8 cellular contexts compared by ENCODE assay signal in the genomic region with DNA sequence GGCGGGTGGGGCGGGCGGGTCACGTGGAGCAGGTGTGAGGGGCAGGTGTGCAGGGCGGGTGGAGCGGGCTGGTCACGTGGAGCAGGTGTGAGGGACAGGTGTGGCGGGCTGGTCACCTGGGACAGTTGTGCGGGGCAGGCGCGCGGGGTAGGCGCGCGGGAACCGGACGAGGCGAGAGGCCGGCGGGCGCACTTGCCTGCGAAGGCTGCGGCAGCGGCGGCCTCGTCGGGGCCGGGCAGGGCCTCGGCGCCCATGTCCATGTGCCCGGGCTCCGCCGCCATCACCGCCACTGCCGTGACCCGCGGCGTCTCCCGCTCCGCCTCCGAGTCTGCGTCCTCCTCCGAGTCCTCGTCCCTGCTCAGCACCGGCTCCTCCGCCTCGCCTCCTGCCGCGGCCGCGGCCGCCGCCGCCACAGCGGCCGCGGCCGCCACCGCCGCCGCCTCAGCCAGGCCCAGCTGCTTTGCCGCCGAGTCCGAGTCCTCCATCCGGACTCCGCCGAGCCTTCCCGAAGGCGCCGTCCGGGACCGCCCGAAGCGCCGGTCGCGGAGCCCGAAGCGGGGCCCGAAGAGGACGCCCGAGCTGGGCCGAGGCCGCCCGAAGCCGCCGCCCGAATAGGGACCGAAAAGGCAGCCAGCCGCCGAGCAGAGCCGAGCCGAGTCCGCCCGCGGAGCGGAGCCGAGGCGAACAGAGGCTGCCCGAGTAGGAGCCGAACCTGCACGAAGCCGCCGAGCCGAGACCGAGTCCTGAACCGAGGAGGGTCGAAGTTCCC. TPM values are rescaled to one million over a fixed set of nuclear protein-coding genes. Genes with fewer than 3 reads are reported as not detected.
DNase-seq lines count a peak whose midpoint lies in the region; ATAC-seq and TF ChIP-seq lines count a peak whose summit lies in the region.

A gene with protein sequence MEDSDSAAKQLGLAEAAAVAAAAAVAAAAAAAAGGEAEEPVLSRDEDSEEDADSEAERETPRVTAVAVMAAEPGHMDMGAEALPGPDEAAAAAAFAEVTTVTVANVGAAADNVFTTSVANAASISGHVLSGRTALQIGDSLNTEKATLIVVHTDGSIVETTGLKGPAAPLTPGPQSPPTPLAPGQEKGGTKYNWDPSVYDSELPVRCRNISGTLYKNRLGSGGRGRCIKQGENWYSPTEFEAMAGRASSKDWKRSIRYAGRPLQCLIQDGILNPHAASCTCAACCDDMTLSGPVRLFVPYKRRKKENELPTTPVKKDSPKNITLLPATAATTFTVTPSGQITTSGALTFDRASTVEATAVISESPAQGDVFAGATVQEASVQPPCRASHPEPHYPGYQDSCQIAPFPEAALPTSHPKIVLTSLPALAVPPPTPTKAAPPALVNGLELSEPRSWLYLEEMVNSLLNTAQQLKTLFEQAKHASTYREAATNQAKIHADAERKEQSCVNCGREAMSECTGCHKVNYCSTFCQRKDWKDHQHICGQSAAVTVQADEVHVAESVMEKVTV (minus strand): TSS at position 660 of the 769 bp plus-strand sequence. CDS start 175 bp downstream, at position 485.

- no peaks in the 10 kb centered on the region for H3K27me3 ChIP-seq in GM06990 (replicated peaks; ENCODE audit: control insufficient read depth, insufficient read depth, low read length)

- peak; percentile 72 for ATAC-seq in HG02571 (IDR thresholded peaks at IDR 0.05; ENCODE audit: unreplicated experiment)
- ATAC-seq in SK-N-SH treated with all-trans-retinoic acid at 6 μM for 48 hours, result peak; percentile 90
- ATAC-seq in activated naive CD4-positive, alpha-beta T cell treated with anti-CD3 and anti-CD28 coated beads, Interleukin-2, amount 50 U/mL, for 72 hours, result peak; percentile 66 to 84

- H3K27ac Mint-ChIP-seq in activated naive CD4-positive, alpha-beta T cell treated with anti-CD3 and anti-CD28 coated beads, Interleukin-2, amount 50 U/mL, for 72 hours, result peak within 1 kb of the TSS; percentile 96

- no peaks in the 10 kb centered on the region for H3K9me3 Mint-ChIP-seq in activated naive CD4-positive, alpha-beta T cell treated with anti-CD3 and anti-CD28 coated beads, Interleukin-2, amount 50 U/mL, for 72 hours

- peaks cover 7 to 11% of the 10 kb centered on the region in 2 donors for H3K36me3 Mint-ChIP-seq in activated naive CD4-positive, alpha-beta T cell treated with anti-CD3 and anti-CD28 coated beads, Interleukin-2, amount 50 U/mL, for 72 hours

- peaks cover 4% of the 10 kb centered on the region for H3K36me3 ChIP-seq in GM06990 (ENCODE audit: control insufficient read depth, insufficient read depth, low read length)

- DNase-seq in GM06990 (ENCODE audit: extremely low read depth, insufficient read length) (peak; percentile 97), NCI-H1048 (lab: John Stamatoyannopoulos, UW) (peak; percentile 97), glomerular endothelial cell (ENCODE audit: extremely low read depth, low read depth, low spot score) (peak; percentile 74), occipital lobe (lab: John Stamatoyannopoulos, UW) (peak; percentile 93)
- DNase-seq in activated naive CD4-positive, alpha-beta T cell treated with anti-CD3 and anti-CD28 coated beads, Interleukin-2, amount 50 U/mL, for 72 hours (ENCODE audit: low spot score in 2 of 2), result peak; percentile 94 to 99

- TF ChIP-seq CTCF in GM06990 (IDR thresholded peaks at IDR 0.05; ENCODE audit: insufficient read depth, low read length, poor library complexity, severe bottlenecking), result no peak

- peak within 1 kb of the TSS; percentile 86 for H3K27ac ChIP-seq in temporal lobe (ENCODE audit: low read depth, low read length)

- peak within 1 kb of the TSS; percentile 87 for H3K4me3 ChIP-seq in GM06990 (replicated peaks; ENCODE audit: low read depth, low read length)

TF ChIP-seq in SK-N-SH treated with all-trans-retinoic acid at 6 μM for 48 hours, 23 proteins besides CTCF, POLR2A, EP300 and RAD21:
- TF ChIP-seq, protein P1, sequence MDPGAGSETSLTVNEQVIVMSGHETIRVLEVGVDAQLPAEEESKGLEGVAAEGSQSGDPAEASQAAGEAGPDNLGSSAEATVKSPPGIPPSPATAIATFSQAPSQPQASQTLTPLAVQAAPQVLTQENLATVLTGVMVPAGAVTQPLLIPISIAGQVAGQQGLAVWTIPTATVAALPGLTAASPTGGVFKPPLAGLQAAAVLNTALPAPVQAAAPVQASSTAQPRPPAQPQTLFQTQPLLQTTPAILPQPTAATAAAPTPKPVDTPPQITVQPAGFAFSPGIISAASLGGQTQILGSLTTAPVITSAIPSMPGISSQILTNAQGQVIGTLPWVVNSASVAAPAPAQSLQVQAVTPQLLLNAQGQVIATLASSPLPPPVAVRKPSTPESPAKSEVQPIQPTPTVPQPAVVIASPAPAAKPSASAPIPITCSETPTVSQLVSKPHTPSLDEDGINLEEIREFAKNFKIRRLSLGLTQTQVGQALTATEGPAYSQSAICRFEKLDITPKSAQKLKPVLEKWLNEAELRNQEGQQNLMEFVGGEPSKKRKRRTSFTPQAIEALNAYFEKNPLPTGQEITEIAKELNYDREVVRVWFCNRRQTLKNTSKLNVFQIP (CRISPR knock-in tag; IDR thresholded peaks at IDR 0.05; ENCODE audit: borderline replicate concordance, low read depth), result no peak
- no peak for TF ChIP-seq ZC3H10 (CRISPR knock-in tag; IDR thresholded peaks at IDR 0.05)
- no peak for TF ChIP-seq GLIS3 (CRISPR knock-in tag; IDR thresholded peaks at IDR 0.05)
- no peak for TF ChIP-seq ZFP3 (CRISPR knock-in tag; IDR thresholded peaks at IDR 0.05)
- no peak for TF ChIP-seq ZNF8 (CRISPR knock-in tag; IDR thresholded peaks at IDR 0.05)
- TF ChIP-seq BACH2 (CRISPR knock-in tag; IDR thresholded peaks at IDR 0.05; ENCODE audit: borderline replicate concordance), result no peak
- TF ChIP-seq RARB (CRISPR knock-in tag; IDR thresholded peaks at IDR 0.05), result no peak
- TF ChIP-seq, protein P2, sequence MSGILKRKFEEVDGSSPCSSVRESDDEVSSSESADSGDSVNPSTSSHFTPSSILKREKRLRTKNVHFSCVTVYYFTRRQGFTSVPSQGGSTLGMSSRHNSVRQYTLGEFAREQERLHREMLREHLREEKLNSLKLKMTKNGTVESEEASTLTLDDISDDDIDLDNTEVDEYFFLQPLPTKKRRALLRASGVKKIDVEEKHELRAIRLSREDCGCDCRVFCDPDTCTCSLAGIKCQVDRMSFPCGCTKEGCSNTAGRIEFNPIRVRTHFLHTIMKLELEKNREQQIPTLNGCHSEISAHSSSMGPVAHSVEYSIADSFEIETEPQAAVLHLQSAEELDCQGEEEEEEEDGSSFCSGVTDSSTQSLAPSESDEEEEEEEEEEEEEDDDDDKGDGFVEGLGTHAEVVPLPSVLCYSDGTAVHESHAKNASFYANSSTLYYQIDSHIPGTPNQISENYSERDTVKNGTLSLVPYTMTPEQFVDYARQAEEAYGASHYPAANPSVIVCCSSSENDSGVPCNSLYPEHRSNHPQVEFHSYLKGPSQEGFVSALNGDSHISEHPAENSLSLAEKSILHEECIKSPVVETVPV (CRISPR knock-in tag; IDR thresholded peaks at IDR 0.05), result no peak
- TF ChIP-seq CSDC2 (CRISPR knock-in tag; IDR thresholded peaks at IDR 0.05), result no peak
- TF ChIP-seq ISL1 (CRISPR knock-in tag; IDR thresholded peaks at IDR 0.05), result no peak
- no peak for TF ChIP-seq ARNTL (CRISPR knock-in tag; IDR thresholded peaks at IDR 0.05; ENCODE audit: borderline replicate concordance, low read depth)
- TF ChIP-seq ZNF70 (CRISPR knock-in tag; IDR thresholded peaks at IDR 0.05), result no peak
- TF ChIP-seq ZNF565 (CRISPR knock-in tag; conservative IDR thresholded peaks at IDR 0.05; ENCODE audit: low read depth), result no peak
- TF ChIP-seq, protein P3, sequence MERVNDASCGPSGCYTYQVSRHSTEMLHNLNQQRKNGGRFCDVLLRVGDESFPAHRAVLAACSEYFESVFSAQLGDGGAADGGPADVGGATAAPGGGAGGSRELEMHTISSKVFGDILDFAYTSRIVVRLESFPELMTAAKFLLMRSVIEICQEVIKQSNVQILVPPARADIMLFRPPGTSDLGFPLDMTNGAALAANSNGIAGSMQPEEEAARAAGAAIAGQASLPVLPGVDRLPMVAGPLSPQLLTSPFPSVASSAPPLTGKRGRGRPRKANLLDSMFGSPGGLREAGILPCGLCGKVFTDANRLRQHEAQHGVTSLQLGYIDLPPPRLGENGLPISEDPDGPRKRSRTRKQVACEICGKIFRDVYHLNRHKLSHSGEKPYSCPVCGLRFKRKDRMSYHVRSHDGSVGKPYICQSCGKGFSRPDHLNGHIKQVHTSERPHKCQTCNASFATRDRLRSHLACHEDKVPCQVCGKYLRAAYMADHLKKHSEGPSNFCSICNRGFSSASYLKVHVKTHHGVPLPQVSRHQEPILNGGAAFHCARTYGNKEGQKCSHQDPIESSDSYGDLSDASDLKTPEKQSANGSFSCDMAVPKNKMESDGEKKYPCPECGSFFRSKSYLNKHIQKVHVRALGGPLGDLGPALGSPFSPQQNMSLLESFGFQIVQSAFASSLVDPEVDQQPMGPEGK (CRISPR knock-in tag; IDR thresholded peaks at IDR 0.05; ENCODE audit: borderline replicate concordance), result no peak
- no peak for TF ChIP-seq TSHZ2 (CRISPR knock-in tag; IDR thresholded peaks at IDR 0.05)
- TF ChIP-seq OSR1 (CRISPR knock-in tag; IDR thresholded peaks at IDR 0.05), result no peak

RNA-seq across cellular contexts. Expression of the gene that starts here (rescaled TPM):
- total RNA-seq in activated naive CD4-positive, alpha-beta T cell treated with anti-CD3 and anti-CD28 coated beads, Interleukin-2, amount 50 U/mL, for 72 hours, result 10 to 100 TPM; 50.9 to 63.5 TPM
- total RNA-seq in glomerular endothelial cell, result 58.0 and 59.3 TPM in 2 replicates
- 50.7 TPM for total RNA-seq in occipital lobe
- 41.1 TPM for total RNA-seq in temporal lobe

Comparison
In these comparisons a context has a peak if more than half of its experiments do, and no peak if none do; other contexts are left out.
1. Peak in every context shown above with its lines: DNase-seq, ATAC-seq, H3K4me3 ChIP-seq and H3K27ac ChIP-seq.